In the genomic region with DNA sequence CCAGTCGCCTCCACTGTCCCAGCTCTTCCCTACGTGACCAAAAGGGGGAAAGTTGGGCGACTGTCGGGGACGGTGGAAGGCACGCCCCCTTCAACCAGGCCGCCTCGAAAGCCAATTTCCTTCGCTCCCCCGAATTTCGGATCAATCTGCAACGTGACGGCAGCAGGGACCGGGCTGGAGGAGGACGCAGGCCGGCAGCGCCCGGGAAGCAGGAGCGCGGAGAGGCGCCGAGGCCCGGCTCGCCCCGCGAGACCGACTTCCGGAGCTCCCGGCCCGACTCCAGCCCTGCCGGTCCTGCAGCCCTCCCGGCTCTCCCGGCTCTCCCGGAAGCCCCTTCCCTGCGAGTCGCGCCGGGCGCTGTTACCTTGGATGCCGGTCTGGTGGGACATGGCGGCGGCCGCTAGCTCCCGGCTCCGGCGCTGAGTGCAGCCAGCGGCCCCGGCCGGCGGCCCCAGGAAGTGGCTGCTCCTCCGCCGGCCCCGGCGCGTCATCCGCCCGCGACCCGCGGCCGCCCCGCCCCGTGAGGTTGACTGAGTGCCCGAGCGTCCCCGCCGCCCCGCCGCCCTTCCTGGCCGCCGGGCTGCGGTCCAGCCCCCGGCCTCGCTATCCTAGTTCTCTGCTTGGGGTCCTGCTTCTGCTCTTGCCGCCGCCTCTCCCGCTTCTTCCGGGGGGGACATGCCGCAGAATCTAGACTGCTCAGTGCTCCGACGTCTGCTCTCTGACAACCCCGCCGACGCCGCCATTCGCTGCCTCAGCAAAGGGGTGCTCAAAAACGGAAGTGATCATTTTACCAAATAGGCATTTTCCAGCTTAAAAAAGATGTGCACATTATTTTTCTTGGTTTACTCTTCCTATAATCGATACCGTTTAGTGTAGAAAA, we compare ENCODE assay signal across 1 cellular context.
TF ChIP-seq lines count a peak whose summit lies in the region.

Gene TWF1, minus strand, starts transcription at position 461 of the 880 bp plus-strand sequence. Its CDS starts 72 bp downstream, at position 389.

TF ChIP-seq in HepG2, 621 proteins besides CTCF, POLR2A, EP300 and RAD21 (continued from another document and continues in another):
- peak; percentile 35 for TF ChIP-seq XRCC5 (optimal IDR thresholded peaks at IDR 0.05; ENCODE audit: low read length)
- TF ChIP-seq HNRNPL (IDR thresholded peaks at IDR 0.05; ENCODE audit: low read depth, low read length), result no peak
- TF ChIP-seq, protein P1, sequence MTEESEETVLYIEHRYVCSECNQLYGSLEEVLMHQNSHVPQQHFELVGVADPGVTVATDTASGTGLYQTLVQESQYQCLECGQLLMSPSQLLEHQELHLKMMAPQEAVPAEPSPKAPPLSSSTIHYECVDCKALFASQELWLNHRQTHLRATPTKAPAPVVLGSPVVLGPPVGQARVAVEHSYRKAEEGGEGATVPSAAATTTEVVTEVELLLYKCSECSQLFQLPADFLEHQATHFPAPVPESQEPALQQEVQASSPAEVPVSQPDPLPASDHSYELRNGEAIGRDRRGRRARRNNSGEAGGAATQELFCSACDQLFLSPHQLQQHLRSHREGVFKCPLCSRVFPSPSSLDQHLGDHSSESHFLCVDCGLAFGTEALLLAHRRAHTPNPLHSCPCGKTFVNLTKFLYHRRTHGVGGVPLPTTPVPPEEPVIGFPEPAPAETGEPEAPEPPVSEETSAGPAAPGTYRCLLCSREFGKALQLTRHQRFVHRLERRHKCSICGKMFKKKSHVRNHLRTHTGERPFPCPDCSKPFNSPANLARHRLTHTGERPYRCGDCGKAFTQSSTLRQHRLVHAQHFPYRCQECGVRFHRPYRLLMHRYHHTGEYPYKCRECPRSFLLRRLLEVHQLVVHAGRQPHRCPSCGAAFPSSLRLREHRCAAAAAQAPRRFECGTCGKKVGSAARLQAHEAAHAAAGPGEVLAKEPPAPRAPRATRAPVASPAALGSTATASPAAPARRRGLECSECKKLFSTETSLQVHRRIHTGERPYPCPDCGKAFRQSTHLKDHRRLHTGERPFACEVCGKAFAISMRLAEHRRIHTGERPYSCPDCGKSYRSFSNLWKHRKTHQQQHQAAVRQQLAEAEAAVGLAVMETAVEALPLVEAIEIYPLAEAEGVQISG (CRISPR knock-in tag; IDR thresholded peaks at IDR 0.05), result peak; percentile 63
- peak; percentile 23; the same call in 1 of the 2 replicates for TF ChIP-seq KDM5A (IDR thresholded peaks at IDR 0.05; ENCODE audit: borderline replicate concordance, low read length)
- peak; percentile 25; the same call in 1 of the 2 replicates for TF ChIP-seq ZSCAN25 (CRISPR knock-in tag; IDR thresholded peaks at IDR 0.05)
- TF ChIP-seq KLF6 (CRISPR knock-in tag; IDR thresholded peaks at IDR 0.05), result peak; percentile 77
- TF ChIP-seq ZNF503 (CRISPR knock-in tag; IDR thresholded peaks at IDR 0.05), result no peak
- TF ChIP-seq ZFP41 (CRISPR knock-in tag; IDR thresholded peaks at IDR 0.05; ENCODE audit: borderline replicate concordance), result no peak
- peak; percentile 66; the same call in 1 of the 2 replicates for TF ChIP-seq ZNF747 (CRISPR knock-in tag; IDR thresholded peaks at IDR 0.05; ENCODE audit: borderline replicate concordance)
- TF ChIP-seq ZNF883 (CRISPR knock-in tag; IDR thresholded peaks at IDR 0.05; ENCODE audit: not compliant biosample characterization), result peak; percentile 66
- TF ChIP-seq, protein P2, sequence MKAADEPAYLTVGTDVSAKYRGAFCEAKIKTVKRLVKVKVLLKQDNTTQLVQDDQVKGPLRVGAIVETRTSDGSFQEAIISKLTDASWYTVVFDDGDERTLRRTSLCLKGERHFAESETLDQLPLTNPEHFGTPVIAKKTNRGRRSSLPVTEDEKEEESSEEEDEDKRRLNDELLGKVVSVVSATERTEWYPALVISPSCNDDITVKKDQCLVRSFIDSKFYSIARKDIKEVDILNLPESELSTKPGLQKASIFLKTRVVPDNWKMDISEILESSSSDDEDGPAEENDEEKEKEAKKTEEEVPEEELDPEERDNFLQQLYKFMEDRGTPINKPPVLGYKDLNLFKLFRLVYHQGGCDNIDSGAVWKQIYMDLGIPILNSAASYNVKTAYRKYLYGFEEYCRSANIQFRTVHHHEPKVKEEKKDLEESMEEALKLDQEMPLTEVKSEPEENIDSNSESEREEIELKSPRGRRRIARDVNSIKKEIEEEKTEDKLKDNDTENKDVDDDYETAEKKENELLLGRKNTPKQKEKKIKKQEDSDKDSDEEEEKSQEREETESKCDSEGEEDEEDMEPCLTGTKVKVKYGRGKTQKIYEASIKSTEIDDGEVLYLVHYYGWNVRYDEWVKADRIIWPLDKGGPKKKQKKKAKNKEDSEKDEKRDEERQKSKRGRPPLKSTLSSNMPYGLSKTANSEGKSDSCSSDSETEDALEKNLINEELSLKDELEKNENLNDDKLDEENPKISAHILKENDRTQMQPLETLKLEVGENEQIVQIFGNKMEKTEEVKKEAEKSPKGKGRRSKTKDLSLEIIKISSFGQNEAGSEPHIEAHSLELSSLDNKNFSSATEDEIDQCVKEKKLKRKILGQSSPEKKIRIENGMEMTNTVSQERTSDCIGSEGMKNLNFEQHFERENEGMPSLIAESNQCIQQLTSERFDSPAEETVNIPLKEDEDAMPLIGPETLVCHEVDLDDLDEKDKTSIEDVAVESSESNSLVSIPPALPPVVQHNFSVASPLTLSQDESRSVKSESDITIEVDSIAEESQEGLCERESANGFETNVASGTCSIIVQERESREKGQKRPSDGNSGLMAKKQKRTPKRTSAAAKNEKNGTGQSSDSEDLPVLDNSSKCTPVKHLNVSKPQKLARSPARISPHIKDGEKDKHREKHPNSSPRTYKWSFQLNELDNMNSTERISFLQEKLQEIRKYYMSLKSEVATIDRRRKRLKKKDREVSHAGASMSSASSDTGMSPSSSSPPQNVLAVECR (CRISPR knock-in tag; IDR thresholded peaks at IDR 0.05; ENCODE audit: borderline replicate concordance), result peak; percentile 91
- TF ChIP-seq, protein P3, sequence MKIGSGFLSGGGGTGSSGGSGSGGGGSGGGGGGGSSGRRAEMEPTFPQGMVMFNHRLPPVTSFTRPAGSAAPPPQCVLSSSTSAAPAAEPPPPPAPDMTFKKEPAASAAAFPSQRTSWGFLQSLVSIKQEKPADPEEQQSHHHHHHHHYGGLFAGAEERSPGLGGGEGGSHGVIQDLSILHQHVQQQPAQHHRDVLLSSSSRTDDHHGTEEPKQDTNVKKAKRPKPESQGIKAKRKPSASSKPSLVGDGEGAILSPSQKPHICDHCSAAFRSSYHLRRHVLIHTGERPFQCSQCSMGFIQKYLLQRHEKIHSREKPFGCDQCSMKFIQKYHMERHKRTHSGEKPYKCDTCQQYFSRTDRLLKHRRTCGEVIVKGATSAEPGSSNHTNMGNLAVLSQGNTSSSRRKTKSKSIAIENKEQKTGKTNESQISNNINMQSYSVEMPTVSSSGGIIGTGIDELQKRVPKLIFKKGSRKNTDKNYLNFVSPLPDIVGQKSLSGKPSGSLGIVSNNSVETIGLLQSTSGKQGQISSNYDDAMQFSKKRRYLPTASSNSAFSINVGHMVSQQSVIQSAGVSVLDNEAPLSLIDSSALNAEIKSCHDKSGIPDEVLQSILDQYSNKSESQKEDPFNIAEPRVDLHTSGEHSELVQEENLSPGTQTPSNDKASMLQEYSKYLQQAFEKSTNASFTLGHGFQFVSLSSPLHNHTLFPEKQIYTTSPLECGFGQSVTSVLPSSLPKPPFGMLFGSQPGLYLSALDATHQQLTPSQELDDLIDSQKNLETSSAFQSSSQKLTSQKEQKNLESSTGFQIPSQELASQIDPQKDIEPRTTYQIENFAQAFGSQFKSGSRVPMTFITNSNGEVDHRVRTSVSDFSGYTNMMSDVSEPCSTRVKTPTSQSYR (CRISPR knock-in tag; IDR thresholded peaks at IDR 0.05; ENCODE audit: borderline replicate concordance), result no peak
- TF ChIP-seq ATF7-NPFF (CRISPR knock-in tag; IDR thresholded peaks at IDR 0.05; ENCODE audit: low read depth), result peak; percentile 60; the same call in 1 of the 2 replicates
- peak; percentile 23; the same call in 1 of the 2 replicates for TF ChIP-seq ZSCAN12 (CRISPR knock-in tag; IDR thresholded peaks at IDR 0.05)
- TF ChIP-seq TFDP2 (CRISPR knock-in tag; IDR thresholded peaks at IDR 0.05), result 0 out of 2 replicates have a peak, but pooled peaks have one; percentile 18
- TF ChIP-seq MIXL1 (CRISPR knock-in tag; IDR thresholded peaks at IDR 0.05), result no peak
- TF ChIP-seq PHF8 (CRISPR knock-in tag; IDR thresholded peaks at IDR 0.05), result peak; percentile 89
- peak; percentile 83 for TF ChIP-seq POLR2G (IDR thresholded peaks at IDR 0.05; ENCODE audit: low read depth, low read length)
- peak; percentile 87 for TF ChIP-seq ZSCAN31 (CRISPR knock-in tag; IDR thresholded peaks at IDR 0.05; ENCODE audit: low read depth)
- TF ChIP-seq ZNF121 (CRISPR knock-in tag; IDR thresholded peaks at IDR 0.05), result peak; percentile 13; the same call in 1 of the 2 replicates
- TF ChIP-seq GATAD1 (CRISPR knock-in tag; IDR thresholded peaks at IDR 0.05), result peak; percentile 80
- 0 out of 2 replicates have a peak, but pooled peaks have one; percentile 19 for TF ChIP-seq ETV6 (CRISPR knock-in tag; conservative IDR thresholded peaks at IDR 0.05)
- no peak for TF ChIP-seq ZNF614 (CRISPR knock-in tag; IDR thresholded peaks at IDR 0.05; ENCODE audit: borderline replicate concordance)
- TF ChIP-seq HOXA3 (CRISPR knock-in tag; IDR thresholded peaks at IDR 0.05), result peak; percentile 81
- TF ChIP-seq POLR2AphosphoS5 (IDR thresholded peaks at IDR 0.05; ENCODE audit: low read depth, low read length), result peak; percentile 74
- TF ChIP-seq ELF1 (CRISPR knock-in tag; IDR thresholded peaks at IDR 0.05), result peak; percentile 27
- TF ChIP-seq ZNF782 (CRISPR knock-in tag; IDR thresholded peaks at IDR 0.05; ENCODE audit: borderline replicate concordance), result 0 out of 2 replicates have a peak, but pooled peaks have one; percentile 28
- TF ChIP-seq ZBTB37 (CRISPR knock-in tag; IDR thresholded peaks at IDR 0.05), result no peak
- TF ChIP-seq ZNF547 (CRISPR knock-in tag; IDR thresholded peaks at IDR 0.05), result 0 out of 2 replicates have a peak, but pooled peaks have one; percentile 36
- TF ChIP-seq ZFY (CRISPR knock-in tag; IDR thresholded peaks at IDR 0.05), result peak; percentile 96
- TF ChIP-seq, protein P4, sequence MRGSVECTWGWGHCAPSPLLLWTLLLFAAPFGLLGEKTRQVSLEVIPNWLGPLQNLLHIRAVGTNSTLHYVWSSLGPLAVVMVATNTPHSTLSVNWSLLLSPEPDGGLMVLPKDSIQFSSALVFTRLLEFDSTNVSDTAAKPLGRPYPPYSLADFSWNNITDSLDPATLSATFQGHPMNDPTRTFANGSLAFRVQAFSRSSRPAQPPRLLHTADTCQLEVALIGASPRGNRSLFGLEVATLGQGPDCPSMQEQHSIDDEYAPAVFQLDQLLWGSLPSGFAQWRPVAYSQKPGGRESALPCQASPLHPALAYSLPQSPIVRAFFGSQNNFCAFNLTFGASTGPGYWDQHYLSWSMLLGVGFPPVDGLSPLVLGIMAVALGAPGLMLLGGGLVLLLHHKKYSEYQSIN (CRISPR knock-in tag; IDR thresholded peaks at IDR 0.05; ENCODE audit: borderline replicate concordance), result no peak
- no peak for TF ChIP-seq ZNF616 (CRISPR knock-in tag; IDR thresholded peaks at IDR 0.05; ENCODE audit: low read depth)
- TF ChIP-seq, protein P5, sequence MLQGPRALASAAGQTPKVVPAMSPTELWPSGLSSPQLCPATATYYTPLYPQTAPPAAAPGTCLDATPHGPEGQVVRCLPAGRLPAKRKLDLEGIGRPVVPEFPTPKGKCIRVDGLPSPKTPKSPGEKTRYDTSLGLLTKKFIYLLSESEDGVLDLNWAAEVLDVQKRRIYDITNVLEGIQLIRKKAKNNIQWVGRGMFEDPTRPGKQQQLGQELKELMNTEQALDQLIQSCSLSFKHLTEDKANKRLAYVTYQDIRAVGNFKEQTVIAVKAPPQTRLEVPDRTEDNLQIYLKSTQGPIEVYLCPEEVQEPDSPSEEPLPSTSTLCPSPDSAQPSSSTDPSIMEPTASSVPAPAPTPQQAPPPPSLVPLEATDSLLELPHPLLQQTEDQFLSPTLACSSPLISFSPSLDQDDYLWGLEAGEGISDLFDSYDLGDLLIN (CRISPR knock-in tag; IDR thresholded peaks at IDR 0.05; ENCODE audit: borderline replicate concordance), result 0 out of 2 replicates have a peak, but pooled peaks have one; percentile 34
- TF ChIP-seq TOPORS (CRISPR knock-in tag; IDR thresholded peaks at IDR 0.05), result peak; percentile 55; the same call in 1 of the 2 replicates
- TF ChIP-seq CSRNP1 (CRISPR knock-in tag; IDR thresholded peaks at IDR 0.05), result peak; percentile 55; the same call in 1 of the 2 replicates
- no peak for TF ChIP-seq NBN (conservative IDR thresholded peaks at IDR 0.05)
